Comparison of ENCODE assay signal across 9 cellular contexts in genomic region chr5:159163027-159163699, GRCh38. TPM values are rescaled to one million over a fixed set of nuclear protein-coding genes. Genes with fewer than 3 reads are reported as not detected.
DNase-seq lines count a peak whose midpoint lies in the region; ATAC-seq and TF ChIP-seq lines count a peak whose summit lies in the region.
"Had no signal": no experiment of that assay in that cellular context is flagged by ENCODE, and none has a peak within 500 bp of the region (broad histone marks: within the 10 kb centered on the region; RNA-seq: fewer than 3 reads in every experiment).

No MANE protein-coding gene starts in this region.

- no TSS peak for BruUV-seq in IMR-90 (replicated peaks; lab: Mats Ljungman, UMichigan)

- peaks cover 9% of the 10 kb centered on the region for H3K9me1 ChIP-seq in IMR-90 (ENCODE audit: insufficient read depth, low read length)

- 0 out of 2 replicates have a peak overlapping the region, but pooled peaks have one; percentile 12 for H4K91ac ChIP-seq in IMR-90 (ENCODE audit: insufficient read depth, low read depth, low read length)

- H3K4me3 ChIP-seq in IMR-90 (ENCODE audit: insufficient read depth, low read depth, low read length): no peak overlapping the region
- H3K4me3 ChIP-seq in brain microvascular endothelial cell (ENCODE audit: low read depth, low read length): no peak overlapping the region
- no peak overlapping the region for H3K4me3 ChIP-seq in skeletal muscle cell (ENCODE audit: low read depth, low read length)
- no peak overlapping the region for H3K4me3 ChIP-seq in GM23338

- peak overlapping the region; percentile 96 for H3K14ac ChIP-seq in IMR-90 (replicated peaks; ENCODE audit: low read depth, low read length)

- H3K4me1 Mint-ChIP-seq in GM23338: peaks cover 18% of the 10 kb centered on the region; the same call in 2 of the 3 replicates

- H3F3A ChIP-seq in GM23338 (replicated peaks; ENCODE audit: low read depth): no peaks in the 10 kb centered on the region

- intact Hi-C loops in IMR-90 (cut with micrococcal nuclease): loop anchor here (10.0 kb wide), 1 partner anchor 812 kb away; no protein-coding TSS in a partner anchor

- peaks cover 25% of the 10 kb centered on the region; the same call in 2 of the 3 replicates for H3K36me3 Mint-ChIP-seq in GM23338 (ENCODE audit: low read depth)

- no peaks in the 10 kb centered on the region for H3K27me3 ChIP-seq in IMR-90 (ENCODE audit: control insufficient read depth, insufficient read depth, low read length)
- no peaks in the 10 kb centered on the region for H3K27me3 ChIP-seq in brain microvascular endothelial cell (replicated peaks)
- H3K27me3 ChIP-seq in GM23338 (ENCODE audit: insufficient read depth): no peaks in the 10 kb centered on the region

- H2BK120ac ChIP-seq in IMR-90 (ENCODE audit: low read depth, low read length): peak overlapping the region; percentile 30; the same call in 1 of the 2 replicates

- H3K27me3 Mint-ChIP-seq in GM23338 (ENCODE audit: insufficient read depth, low read depth, poor library complexity): no peaks in the 10 kb centered on the region

- H3K9me3 ChIP-seq in IMR-90 (ENCODE audit: control insufficient read depth, insufficient read depth, low read length): no peaks in the 10 kb centered on the region

- no peaks in the 10 kb centered on the region for H3K9me2 ChIP-seq in GM23338 (ENCODE audit: insufficient read depth)

- H3K4me2 ChIP-seq in IMR-90 (ENCODE audit: low read depth, low read length) (peak overlapping the region; percentile 31; the same call in 1 of the 2 replicates), GM23338 (no peak overlapping the region)

- H2BK20ac ChIP-seq in IMR-90 (ENCODE audit: low read depth, low read length): peak overlapping the region; percentile 82; the same call in 1 of the 2 replicates

- peaks cover 12 to 48% of the 10 kb centered on the region in 2 experiments; a peak in 3 of 4 replicates for H3K79me1 ChIP-seq in IMR-90 (ENCODE audit: low read depth in 1 of 2, low read length in 2 of 2)

- no peak overlapping the region for H3K4me3 Mint-ChIP-seq in GM23338

- peak; percentile 98 for ATAC-seq in activated CD4-positive, CD25-positive, alpha-beta regulatory T cell treated with anti-CD3 and anti-CD28 coated beads, Interleukin-2, amount 50 U/mL, for 24 hours
- ATAC-seq in IMR-90 (ENCODE audit: low read depth) (peak; percentile 65), GM23338 (no peak)

- H3K9me3 Mint-ChIP-seq in GM23338: no peaks in the 10 kb centered on the region

- H3K27ac ChIP-seq in IMR-90 (ENCODE audit: insufficient read depth, low read length) (peak overlapping the region; percentile 31), brain microvascular endothelial cell (peak overlapping the region; percentile 57), GM23338 (ENCODE audit: low read depth) (no peak overlapping the region)

- CTCF ChIA-PET in IMR-90 (lab: Yijun Ruan, JAX): interaction anchor here (1.0 to 1.3 kb wide), 2 partner anchors 37 to 53 kb away, joined by 3 read pairs; no protein-coding TSS in a partner anchor

- H4K8ac ChIP-seq in IMR-90 (ENCODE audit: low read depth in 2 of 2, low read length in 2 of 2): peak overlapping the region in 1 of 2 experiments; percentile 69; a peak in 2 of 4 replicates

- H4K20me1 ChIP-seq in IMR-90 (ENCODE audit: insufficient read depth, low read length): 0 out of 2 replicates have a peak, but pooled peaks cover 4% of the 10 kb centered on the region
- H4K20me1 ChIP-seq in GM23338 (replicated peaks; ENCODE audit: insufficient read depth): no peaks in the 10 kb centered on the region

- dilution Hi-C loops in IMR-90 (cut with HindIII; ENCODE audit: low sequenced_read_pairs, unreplicated experiment): loop anchor here (25.0 kb wide), 1 partner anchor 99 kb away; the partner anchor contains the start of gene UBLCP1

- H3K36me3 ChIP-seq in IMR-90 (ENCODE audit: control insufficient read depth, insufficient read depth, low read length) (peaks cover 31% of the 10 kb centered on the region), brain microvascular endothelial cell (replicated peaks) (peaks cover 43% of the 10 kb centered on the region), GM23338 (ENCODE audit: insufficient read depth) (no peaks in the 10 kb centered on the region)

- in situ Hi-C loops in IMR-90 (cut with MboI; ENCODE audit: low sequenced_read_pairs) (loop anchor here (25.0 kb wide), 2 partner anchors 599 to 799 kb away; no protein-coding TSS in a partner anchor), brain microvascular endothelial cell (cut with HindIII; ENCODE audit: low pct_ligation_motif_present, low sequenced_read_pairs) (no loop called here)

- TF ChIP-seq RAD21 in IMR-90 (IDR thresholded peaks at IDR 0.05; ENCODE audit: low read length): no peak

- peak overlapping the region; percentile 52 for H4K5ac ChIP-seq in IMR-90 (ENCODE audit: low read depth, low read length)

- peak overlapping the region; percentile 61 for H2AK5ac ChIP-seq in IMR-90 (ENCODE audit: low read depth, low read length)

- H3K79me2 ChIP-seq in GM23338 (replicated peaks; ENCODE audit: insufficient read depth): no peaks in the 10 kb centered on the region

- peak overlapping the region; percentile 76; the same call in 1 of the 2 replicates for H3K4ac ChIP-seq in IMR-90 (ENCODE audit: low read depth, low read length)

- H2BK5ac ChIP-seq in IMR-90 (ENCODE audit: low read depth, low read length, poor library complexity, severe bottlenecking): peak overlapping the region; percentile 90

- H2AFZ ChIP-seq in IMR-90 (replicated peaks; ENCODE audit: low read length, poor library complexity): no peak overlapping the region
- no peak overlapping the region for H2AFZ ChIP-seq in GM23338

- H2AK9ac ChIP-seq in IMR-90 (replicated peaks; ENCODE audit: low read depth, low read length, poor library complexity): no peak overlapping the region

- peak overlapping the region; percentile 91 for H3K23ac ChIP-seq in IMR-90 (ENCODE audit: low read depth, low read length)

- H3K56ac ChIP-seq in IMR-90 (ENCODE audit: extremely low read depth, insufficient read depth, low read length): no peak overlapping the region

- no peak overlapping the region for H3K27ac Mint-ChIP-seq in GM23338

- H3K18ac ChIP-seq in IMR-90 (ENCODE audit: low read depth, low read length): peak overlapping the region; percentile 62

- no peak for TF ChIP-seq POLR2A in IMR-90 (IDR thresholded peaks at IDR 0.05; ENCODE audit: low read depth, low read length)

- no peak overlapping the region; the same call in 1 of the 2 replicates for H3K9ac ChIP-seq in IMR-90 (ENCODE audit: low read depth, low read length)

- H2BK15ac ChIP-seq in IMR-90 (ENCODE audit: low read depth, low read length): no peak overlapping the region

- TF ChIP-seq CTCF in IMR-90 (conservative IDR thresholded peaks at IDR 0.05; ENCODE audit: low read depth, low read length) (no peak), brain microvascular endothelial cell (IDR thresholded peaks at IDR 0.05; ENCODE audit: low read depth, low read length, missing control alignments) (no peak), GM23338 (conservative IDR thresholded peaks at IDR 0.05; ENCODE audit: low read depth in 2 of 2) (no peak)

- POLR2A ChIA-PET in IMR-90 (lab: Charles Lee; ENCODE audit: unreplicated experiment): no interaction called here

- WGBS in IMR-90 (ENCODE audit: extremely low coverage in 2 of 2, insufficient read length in 1 of 2), 2 experiments: no CpG with 5 or more reads among the region's 1 CpG

- H3K4me1 ChIP-seq in IMR-90 (ENCODE audit: control insufficient read depth, insufficient read depth, low read length) (peaks cover 15% of the 10 kb centered on the region), GM23338 (ENCODE audit: insufficient read depth) (no peaks in the 10 kb centered on the region; the same call in 1 of the 2 replicates)

- DNase-seq in activated CD4-positive, CD25-positive, alpha-beta regulatory T cell treated with anti-CD3 and anti-CD28 coated beads, Interleukin-2, amount 50 U/mL, for 72 hours: no peak
- DNase-seq in IMR-90: peak; percentile 94
- DNase-seq in brain microvascular endothelial cell: peak; percentile 63
- peak; percentile 49 for DNase-seq in skeletal muscle cell (ENCODE audit: low read depth)
- no peak for DNase-seq in NCI-H524 (lab: John Stamatoyannopoulos, UW)
- no peak for DNase-seq in activated effector memory CD4-positive, alpha-beta T cell treated with Interleukin-2 at 50 U/mL for 16 hours
- no peak for DNase-seq in GM23338 (ENCODE audit: low spot score)
- DNase-seq: NCI-H510A had no signal

TF ChIP-seq in IMR-90, 13 proteins besides CTCF, POLR2A, EP300 and RAD21:
- TF ChIP-seq FOS (IDR thresholded peaks at IDR 0.05; ENCODE audit: low read depth, low read length): 0 out of 2 replicates have a peak, but pooled peaks have one; percentile 55
- TF ChIP-seq BHLHE40 (IDR thresholded peaks at IDR 0.05; ENCODE audit: low read depth, low read length): no peak

TF ChIP-seq in GM23338, 12 proteins besides CTCF, POLR2A, EP300 and RAD21 (continues in another document):
- TF ChIP-seq CREB1 (CRISPR knock-in tag; IDR thresholded peaks at IDR 0.05; ENCODE audit: low read depth): no peak

RNA-seq across cellular contexts. Expression of gene RNF145, which starts 46.2 kb away (rescaled TPM):
- total RNA-seq in IMR-90 (2012; rRNA removed): 50.0 and 68.0 TPM in 2 replicates
- polyA plus RNA-seq in IMR-90 (2012; rRNA removed) (44.9 and 57.0 TPM in 2 replicates), GM23338 (2016; fragmentation: Nextera tagmentation; extraction: Ambion mirVana) (15.6 and 16.4 TPM in 2 replicates)
- 14.3 and 27.2 TPM in 2 replicates for polyA plus RNA-seq in IMR-90 (2012; cell fraction: cytosol; rRNA removed)
- polyA plus RNA-seq in IMR-90 (2012; cell fraction: nucleus; rRNA removed; ENCODE audit: low replicate concordance): 8.4 and 77.6 TPM in 2 replicates
- total RNA-seq in GM23338 (2014; rRNA removed; shearing (Covaris generic)): 37.1 and 43.5 TPM in 2 replicates

Comparison
In these comparisons a context has a peak if more than half of its experiments do, and no peak if none do; other contexts are left out.
1. DNase-seq: peak in IMR-90 (single experiment), brain microvascular endothelial cell (single experiment) and skeletal muscle cell (single experiment); none in activated CD4-positive, CD25-positive, alpha-beta regulatory T cell treated with anti-CD3 and anti-CD28 coated beads, Interleukin-2, amount 50 U/mL, for 72 hours (single experiment), NCI-H524 (0 of 2), activated effector memory CD4-positive, alpha-beta T cell treated with Interleukin-2 at 50 U/mL for 16 hours (single experiment) and GM23338 (single experiment).